ENCODE assay signal across 37 cellular contexts in the genomic region with DNA sequence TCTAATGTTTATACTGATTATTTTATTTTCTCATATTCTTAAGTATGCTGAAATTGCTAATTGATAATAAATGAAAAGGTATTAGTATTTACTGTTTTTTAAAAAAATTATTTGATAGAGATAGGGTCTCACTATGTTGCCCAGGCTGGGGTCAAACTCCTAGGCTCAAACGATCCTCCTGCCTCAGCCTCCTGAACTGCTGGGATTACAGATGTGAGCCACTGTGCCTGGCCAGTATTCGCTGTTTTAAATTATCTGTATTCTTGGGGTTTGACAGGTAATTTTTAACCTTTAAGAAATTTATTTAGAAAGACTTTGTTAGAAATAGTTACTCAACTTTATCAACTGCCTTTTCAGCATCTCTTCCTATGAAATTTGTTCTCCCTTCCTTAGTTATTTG. TPM values are rescaled to one million over a fixed set of nuclear protein-coding genes. Genes with fewer than 3 reads are reported as not detected.
"Had no signal": no experiment of that assay in that cellular context is flagged by ENCODE, and none has a peak within 500 bp of the region (broad histone marks: within the 10 kb centered on the region; RNA-seq: fewer than 3 reads in every experiment).

No MANE protein-coding gene starts in this region.

- H3K36me3 Mint-ChIP-seq: activated CD8-positive, alpha-beta memory T cell treated with anti-CD3 and anti-CD28 coated beads, Interleukin-2, amount 10 ng/mL, durations not matched to agents 7 days and 5 days; activated naive CD4-positive, alpha-beta T cell treated with anti-CD3 and anti-CD28 coated beads, Interleukin-2, amount 10 ng/mL, durations not matched to agents 7 days and 5 days; activated naive CD8-positive, alpha-beta T cell treated with anti-CD3 and anti-CD28 coated beads, Interleukin-2, amount 10 ng/mL, durations not matched to agents 7 days and 5 days; brain had no signal

- H3K36me3 ChIP-seq: ascending aorta, cardiac muscle cell had no signal

- H3K9me3 ChIP-seq: ascending aorta had no signal

- H3K27me3 Mint-ChIP-seq: activated B cell treated with CpG ODN at 0.5 μM for 24 hours had no signal

- ATAC-seq: activated CD8-positive, alpha-beta memory T cell treated with anti-CD3 and anti-CD28 coated beads, Interleukin-2, amount 10 ng/mL, durations not matched to agents 7 days and 5 days; activated CD8-positive, alpha-beta T cell treated with anti-CD3 and anti-CD28 coated beads, Interleukin-2, amount 10 ng/mL, durations not matched to agents 7 days and 5 days; activated naive CD8-positive, alpha-beta T cell treated with anti-CD3 and anti-CD28 coated beads, Interleukin-2, amount 50 U/mL, for 24 hours had no signal

- H3K4me3 ChIP-seq: ascending aorta, cardiac muscle cell had no signal

- H3K4me3 Mint-ChIP-seq: activated B cell treated with CpG ODN at 0.5 μM for 24 hours; activated CD4-positive, alpha-beta memory T cell treated with anti-CD3 and anti-CD28 coated beads, Interleukin-2, amount 10 ng/mL, durations not matched to agents 7 days and 5 days; activated CD4-positive, alpha-beta T cell treated with anti-CD3 and anti-CD28 coated beads, Interleukin-2, amount 10 ng/mL, durations not matched to agents 7 days and 5 days; activated CD8-positive, alpha-beta memory T cell treated with anti-CD3 and anti-CD28 coated beads, Interleukin-2, amount 10 ng/mL, durations not matched to agents 7 days and 5 days; activated CD8-positive, alpha-beta T cell treated with anti-CD3 and anti-CD28 coated beads, Interleukin-2, amount 10 ng/mL, durations not matched to agents 7 days and 5 days; activated naive CD4-positive, alpha-beta T cell treated with anti-CD3 and anti-CD28 coated beads, Interleukin-2, amount 10 ng/mL, durations not matched to agents 7 days and 5 days; activated naive CD4-positive, alpha-beta T cell treated with anti-CD3 and anti-CD28 coated beads, Interleukin-2, amount 50 U/mL, for 24 hours; activated naive CD8-positive, alpha-beta T cell; activated naive CD8-positive, alpha-beta T cell treated with anti-CD3 and anti-CD28 coated beads, Interleukin-2, amount 10 ng/mL, durations not matched to agents 7 days and 5 days; activated naive CD8-positive, alpha-beta T cell treated with anti-CD3 and anti-CD28 coated beads, Interleukin-2, amount 50 U/mL, for 24 hours; activated T-cell treated with anti-CD3 and anti-CD28 coated beads, Interleukin-2, amount 50 U/mL, for 24 hours; brain; central memory CD8-positive, alpha-beta T cell; T-helper 1 cell treated with Interleukin-12 subunit alpha and Interleukin-12 subunit beta and Interleukin-4 antibody, amounts not matched to agents 30 μg/mL and 1 μg/mL, for 36 hours; T-helper 2 cell treated with Interferon-gamma antibody and Interleukin-4, amounts not matched to agents 5 μg/mL and 100 μg/mL, for 36 hours had no signal

- DNase-seq: activated B cell treated with CpG ODN at 0.5 μM for 24 hours; activated CD4-positive, alpha-beta memory T cell treated with anti-CD3 and anti-CD28 coated beads, Interleukin-2, amount 10 ng/mL, durations not matched to agents 7 days and 5 days; activated CD4-positive, alpha-beta T cell treated with anti-CD3 and anti-CD28 coated beads for 48 hours; activated CD4-positive, alpha-beta T cell treated with anti-CD3 and anti-CD28 coated beads, Interleukin-2, amount 10 ng/mL, durations not matched to agents 7 days and 5 days; activated CD4-positive, alpha-beta T cell treated with anti-CD3 and anti-CD28 coated beads, Interleukin-2, amount 50 U/mL, for 48 hours; activated CD4-positive, CD25-positive, alpha-beta regulatory T cell treated with anti-CD3 and anti-CD28 coated beads, Interleukin-2, amount 50 U/mL, for 72 hours; activated CD8-positive, alpha-beta memory T cell treated with anti-CD3 and anti-CD28 coated beads for 24 hours; activated CD8-positive, alpha-beta memory T cell treated with anti-CD3 and anti-CD28 coated beads, Interleukin-2, amount 10 ng/mL, durations not matched to agents 7 days and 5 days; activated CD8-positive, alpha-beta memory T cell treated with anti-CD3 and anti-CD28 coated beads, Interleukin-2, amount 50 U/mL, for 48 hours; activated CD8-positive, alpha-beta T cell treated with anti-CD3 and anti-CD28 coated beads, Interleukin-2, amount 10 ng/mL, durations not matched to agents 7 days and 5 days; activated effector memory CD4-positive, alpha-beta T cell treated with Interleukin-2 at 50 U/mL for 16 hours; activated gamma-delta T cell; activated naive CD4-positive, alpha-beta T cell treated with anti-CD3 and anti-CD28 coated beads, Interleukin-2, amount 10 ng/mL, durations not matched to agents 7 days and 5 days; activated naive CD4-positive, alpha-beta T cell treated with Interleukin-2 at 50 U/mL for 16 hours; activated naive CD8-positive, alpha-beta T cell treated with anti-CD3 and anti-CD28 coated beads, Interleukin-2, amount 10 ng/mL, durations not matched to agents 7 days and 5 days; activated naive CD8-positive, alpha-beta T cell treated with anti-CD3 and anti-CD28 coated beads, Interleukin-2, amount 50 U/mL, for 24 hours; activated T-cell treated with anti-CD3 and anti-CD28 coated beads, Interleukin-2, amount 50 U/mL, for 24 hours; activated T-cell treated with anti-CD3 and anti-CD28 coated beads, Interleukin-2, amount 50 U/mL, for 48 hours; amygdala; anterior cingulate cortex; caudate nucleus; cerebellar nuclear complex; T-helper 1 cell; T-helper 2 cell; T-helper 9 cell had no signal

- H3K27ac ChIP-seq: ascending aorta, cardiac muscle cell, VCaP had no signal

- H3K4me1 Mint-ChIP-seq: activated B cell treated with CpG ODN at 0.5 μM for 24 hours; activated CD4-positive, alpha-beta memory T cell treated with anti-CD3 and anti-CD28 coated beads, Interleukin-2, amount 10 ng/mL, durations not matched to agents 7 days and 5 days; activated CD4-positive, alpha-beta T cell treated with anti-CD3 and anti-CD28 coated beads, Interleukin-2, amount 10 ng/mL, durations not matched to agents 7 days and 5 days; activated CD8-positive, alpha-beta memory T cell treated with anti-CD3 and anti-CD28 coated beads, Interleukin-2, amount 10 ng/mL, durations not matched to agents 7 days and 5 days; activated naive CD4-positive, alpha-beta T cell treated with anti-CD3 and anti-CD28 coated beads, Interleukin-2, amount 10 ng/mL, durations not matched to agents 7 days and 5 days; activated naive CD4-positive, alpha-beta T cell treated with anti-CD3 and anti-CD28 coated beads, Interleukin-2, amount 50 U/mL, for 24 hours; activated naive CD8-positive, alpha-beta T cell treated with anti-CD3 and anti-CD28 coated beads, Interleukin-2, amount 50 U/mL, for 24 hours; brain; central memory CD8-positive, alpha-beta T cell had no signal

- H3K4me1 ChIP-seq: ascending aorta had no signal

- FAIRE-seq: bronchial epithelial cell, TTC549 had no signal

- H3K27me3 ChIP-seq: ascending aorta, cardiac muscle cell had no signal

- H3K27ac Mint-ChIP-seq: activated B cell treated with CpG ODN at 0.5 μM for 24 hours; activated CD4-positive, alpha-beta memory T cell treated with anti-CD3 and anti-CD28 coated beads, Interleukin-2, amount 10 ng/mL, durations not matched to agents 7 days and 5 days; activated CD4-positive, alpha-beta T cell treated with anti-CD3 and anti-CD28 coated beads, Interleukin-2, amount 10 ng/mL, durations not matched to agents 7 days and 5 days; activated CD8-positive, alpha-beta memory T cell treated with anti-CD3 and anti-CD28 coated beads, Interleukin-2, amount 10 ng/mL, durations not matched to agents 7 days and 5 days; activated CD8-positive, alpha-beta T cell treated with anti-CD3 and anti-CD28 coated beads, Interleukin-2, amount 10 ng/mL, durations not matched to agents 7 days and 5 days; activated naive CD4-positive, alpha-beta T cell treated with anti-CD3 and anti-CD28 coated beads, Interleukin-2, amount 10 ng/mL, durations not matched to agents 7 days and 5 days; activated naive CD4-positive, alpha-beta T cell treated with anti-CD3 and anti-CD28 coated beads, Interleukin-2, amount 50 U/mL, for 24 hours; activated naive CD8-positive, alpha-beta T cell; activated naive CD8-positive, alpha-beta T cell treated with anti-CD3 and anti-CD28 coated beads, Interleukin-2, amount 10 ng/mL, durations not matched to agents 7 days and 5 days; activated naive CD8-positive, alpha-beta T cell treated with anti-CD3 and anti-CD28 coated beads, Interleukin-2, amount 50 U/mL, for 24 hours; activated T-cell treated with anti-CD3 and anti-CD28 coated beads, Interleukin-2, amount 50 U/mL, for 24 hours; activated T-helper 2 cell treated with anti-CD3 and anti-CD28 coated beads, Interferon-gamma antibody, Interleukin-2, Interleukin-4, amounts not matched to agents 10 μg/mL and 5 μg/mL and 100 μg/mL, durations not matched to agents 14 hours and 24 hours and 36 hours; brain; T-helper 1 cell treated with Interleukin-12 subunit alpha and Interleukin-12 subunit beta and Interleukin-4 antibody, amounts not matched to agents 30 μg/mL and 1 μg/mL, for 36 hours; T-helper 2 cell treated with Interferon-gamma antibody and Interleukin-4, amounts not matched to agents 5 μg/mL and 100 μg/mL, for 36 hours had no signal

- H3K9me3 Mint-ChIP-seq: activated B cell treated with CpG ODN at 0.5 μM for 24 hours; activated CD4-positive, alpha-beta memory T cell treated with anti-CD3 and anti-CD28 coated beads, Interleukin-2, amount 10 ng/mL, durations not matched to agents 7 days and 5 days; activated naive CD4-positive, alpha-beta T cell treated with anti-CD3 and anti-CD28 coated beads, Interleukin-2, amount 10 ng/mL, durations not matched to agents 7 days and 5 days; activated naive CD8-positive, alpha-beta T cell treated with anti-CD3 and anti-CD28 coated beads, Interleukin-2, amount 10 ng/mL, durations not matched to agents 7 days and 5 days; activated T-cell treated with anti-CD3 and anti-CD28 coated beads, Interleukin-2, amount 50 U/mL, for 24 hours; activated T-helper 2 cell treated with anti-CD3 and anti-CD28 coated beads, Interferon-gamma antibody, Interleukin-2, Interleukin-4, amounts not matched to agents 10 μg/mL and 5 μg/mL and 100 μg/mL, durations not matched to agents 14 hours and 24 hours and 36 hours; central memory CD8-positive, alpha-beta T cell; T-helper 1 cell treated with Interleukin-12 subunit alpha and Interleukin-12 subunit beta and Interleukin-4 antibody, amounts not matched to agents 30 μg/mL and 1 μg/mL, for 36 hours had no signal

RNA-seq across cellular contexts. Expression of a gene that starts 49.6 kb away (rescaled TPM):
- total RNA-seq: activated CD8-positive, alpha-beta T cell treated with anti-CD3 and anti-CD28 coated beads, Interleukin-2, amount 10 ng/mL, durations not matched to agents 7 days and 5 days; activated naive CD8-positive, alpha-beta T cell treated with anti-CD3 and anti-CD28 coated beads, Interleukin-2, amount 10 ng/mL, durations not matched to agents 7 days and 5 days; bronchial epithelial cell had no signal
